In the genomic region with DNA sequence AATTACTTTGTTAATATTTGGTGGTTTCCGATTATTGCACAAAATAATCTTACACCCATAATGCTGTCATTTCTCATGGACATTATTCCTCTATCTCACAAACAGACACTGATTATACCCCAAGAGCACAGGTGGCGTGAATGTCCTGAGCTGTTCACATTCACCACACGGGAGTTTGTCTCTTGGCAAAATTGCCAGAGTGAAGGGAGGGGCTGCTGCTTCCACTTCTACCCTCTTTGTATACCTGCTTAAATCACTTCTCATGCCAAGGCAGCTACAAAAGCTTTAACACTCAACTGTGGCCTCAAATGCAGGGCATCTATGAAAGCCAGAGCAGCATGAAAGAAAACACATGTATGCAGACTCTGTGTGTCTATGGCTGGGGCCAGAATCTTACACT, we compare ENCODE assay signal across 22 cellular contexts. TPM values are rescaled to one million over a fixed set of nuclear protein-coding genes. Genes with fewer than 3 reads are reported as not detected.
"Had no signal": no experiment of that assay in that cellular context is flagged by ENCODE, and none has a peak within 500 bp of the region (broad histone marks: within the 10 kb centered on the region; RNA-seq: fewer than 3 reads in every experiment).

No MANE protein-coding gene starts in this region.

- DNase-seq: KBM-7, MV-4-11, NCI-H1048, NCI-H1105, NCI-H1417, NCI-H1436 treated with DMSO at 0.1 percent for 48 hours, NCI-H1694, NCI-H187 treated with DMSO at 0.1 percent for 48 hours, NCI-H2029 treated with DMSO at 0.1 percent for 48 hours, NCI-H2171 treated with DMSO at 0.1 percent for 48 hours, NCI-H345, NCI-H446 treated with DMSO at 0.1 percent for 48 hours, NCI-H510A treated with DMSO at 0.1 percent for 48 hours, NCI-H526, NCI-H82, PC-3, SHP77 treated with DMSO at 0.1 percent for 48 hours, SJCRH30 had no signal

- ATAC-seq: Panc1, PC-3, SK-N-SH treated with all-trans-retinoic acid at 6 μM for 48 hours had no signal

RNA-seq across cellular contexts. Expression of gene SLA2, which starts 41.9 kb away (rescaled TPM):
- total RNA-seq: LHCN-M2, MCF 10A had no signal
